In the genomic region with DNA sequence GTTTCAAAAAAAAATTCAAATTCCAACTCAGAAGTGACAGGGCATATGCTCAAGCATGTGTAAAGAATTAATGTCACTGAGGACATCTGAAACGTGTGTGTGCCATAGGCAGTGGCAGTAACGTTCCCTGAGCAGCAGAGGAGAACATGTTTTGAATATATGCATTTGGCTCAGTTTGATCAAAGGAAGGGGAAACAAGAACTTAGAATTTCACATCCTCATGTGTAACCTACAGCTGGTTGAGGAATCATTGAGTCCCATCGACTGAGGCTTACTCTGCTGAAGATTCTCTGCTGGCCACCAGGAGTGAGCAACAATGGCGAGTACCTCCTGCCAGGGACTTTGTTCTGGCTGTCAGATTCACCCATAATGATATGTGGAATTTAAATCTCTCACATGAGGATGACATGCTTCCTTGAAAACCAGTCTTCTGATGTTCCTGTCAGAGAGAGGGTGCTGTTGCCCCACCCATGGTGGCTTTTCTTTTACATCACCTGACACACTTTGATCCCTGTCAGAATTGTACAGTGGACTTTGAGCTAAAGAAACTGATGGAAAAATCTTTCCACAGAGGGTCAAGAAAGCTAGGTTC, we compare ENCODE assay signal across 19 cellular contexts. TPM values are rescaled to one million over a fixed set of nuclear protein-coding genes. Genes with fewer than 3 reads are reported as not detected.
DNase-seq lines count a peak whose midpoint lies in the region; ATAC-seq and TF ChIP-seq lines count a peak whose summit lies in the region.
"Had no signal": no experiment of that assay in that cellular context is flagged by ENCODE, and none has a peak within 500 bp of the region (broad histone marks: within the 10 kb centered on the region; RNA-seq: fewer than 3 reads in every experiment).

No MANE protein-coding gene starts in this region.

- H3K27me3 ChIP-seq in esophagus muscularis mucosa, result no peaks in the 10 kb centered on the region
- H3K27me3 ChIP-seq in uterus, result no peaks in the 10 kb centered on the region
- H3K27me3 ChIP-seq: cardiac muscle cell, heart right ventricle, suprapubic skin had no signal

- TF ChIP-seq CTCF in GM12875 (IDR thresholded peaks at IDR 0.05; ENCODE audit: borderline replicate concordance, insufficient read depth, low read depth, low read length) (peak; percentile 23; the same call in 1 of the 2 replicates), esophagus muscularis mucosa (IDR thresholded peaks at IDR 0.05) (no peak), uterus (IDR thresholded peaks at IDR 0.05) (no peak)

- H3K4me3 ChIP-seq in GM12875 (ENCODE audit: low read depth, low read length) (no peak overlapping the region), esophagus muscularis mucosa (no peak overlapping the region), uterus (no peak overlapping the region)
- H3K4me3 ChIP-seq: cardiac muscle cell, heart right ventricle, suprapubic skin had no signal

- intact Hi-C loops in esophagus muscularis mucosa (cut with DNase I) (no loop called here), uterus (cut with DNase I; ENCODE audit: low total_unique reads) (no loop called here)

- no peak for TF ChIP-seq EP300 in esophagus muscularis mucosa (IDR thresholded peaks at IDR 0.05)

- peak; percentile 62 for DNase-seq in esophagus muscularis mucosa (ENCODE audit: extremely low spot score)
- no peak for DNase-seq in HK-2 (ENCODE audit: unreplicated experiment)
- DNase-seq in stimulated activated naive CD4-positive, alpha-beta T cell treated with Interleukin-2 at 50 U/mL for 16 hours (lab: John Stamatoyannopoulos, UW), result no peak
- DNase-seq in uterus, result no peak
- DNase-seq in iPS-NIHi7 (ENCODE audit: extremely low spot score), result no peak
- DNase-seq: activated T-cell treated with anti-CD3 and anti-CD28 coated beads, Interleukin-2, amount 50 U/mL, for 72 hours; heart right ventricle; mesendoderm; NCI-H1105 treated with DMSO at 0.1 percent for 48 hours; NCI-H774; retina; RPMI8226 had no signal

- TF ChIP-seq POLR2A in esophagus muscularis mucosa (IDR thresholded peaks at IDR 0.05; ENCODE audit: low read depth) (no peak), uterus (IDR thresholded peaks at IDR 0.05) (no peak)

- peak; percentile 73 for ATAC-seq in GM21367 (IDR thresholded peaks at IDR 0.05; ENCODE audit: unreplicated experiment)
- ATAC-seq in HG03095 (IDR thresholded peaks at IDR 0.05; ENCODE audit: unreplicated experiment), result peak; percentile 72
- ATAC-seq: activated T-cell treated with anti-CD3 and anti-CD28 coated beads, Interleukin-2, amount 50 U/mL, for 72 hours; HCT116; heart right ventricle had no signal

- H3K9me3 ChIP-seq in esophagus muscularis mucosa, result no peaks in the 10 kb centered on the region
- no peaks in the 10 kb centered on the region for H3K9me3 ChIP-seq in uterus
- H3K9me3 ChIP-seq: heart right ventricle, suprapubic skin had no signal

- H3K36me3 ChIP-seq in esophagus muscularis mucosa, result peaks cover 51 to 91% (median 67%) of the 10 kb centered on the region in 4 donors
- peaks cover 0 to 3% of the 10 kb centered on the region in 2 donors for H3K36me3 ChIP-seq in uterus

- H3K27ac ChIP-seq in esophagus muscularis mucosa (replicated peaks in 1 of 4) (no peak overlapping the region), uterus (no peak overlapping the region)
- H3K27ac ChIP-seq: cardiac muscle cell, heart right ventricle, suprapubic skin had no signal

- H3K4me1 ChIP-seq in esophagus muscularis mucosa (no peaks in the 10 kb centered on the region), uterus (no peaks in the 10 kb centered on the region)
- H3K4me1 ChIP-seq: heart right ventricle, suprapubic skin had no signal

- WGBS in esophagus muscularis mucosa, result 86% methylated on average over 3 of the region's 4 CpGs

RNA-seq across cellular contexts. Expression of a gene that starts 21.3 kb away (rescaled TPM):
- total RNA-seq in esophagus muscularis mucosa (10 to 100 TPM; 53.7 to 88.7 (median 67.8) TPM), uterus (10 to 100 TPM; 32.3 to 73.4 (median 47.5) TPM)

RNA-seq across cellular contexts. Expression of a gene that starts 21.3 kb away (rescaled TPM):
- total RNA-seq in esophagus muscularis mucosa (1 to 10 TPM; 1.7 to 8.6 (median 3.9) TPM), uterus (10 to 100 TPM in 1 of 4 donors, 1 to 10 TPM in 3; 2.8 to 16.3 (median 6.1) TPM)

RNA-seq across cellular contexts. Expression of a gene that starts 34.3 kb away (rescaled TPM):
- total RNA-seq in esophagus muscularis mucosa (10 to 100 TPM; 25.9 to 40.0 (median 29.8) TPM), uterus (10 to 100 TPM; 28.4 to 84.4 (median 37.0) TPM)

RNA-seq across cellular contexts. Expression of a gene that starts 34.4 kb away (rescaled TPM):
- total RNA-seq in esophagus muscularis mucosa (under 1 TPM; 0.34 to 0.99 (median 0.56) TPM), uterus (1 to 10 TPM in 1 of 4 donors, under 1 TPM in 1, not detected in 2; 0.12 to 1.8 TPM)
- total RNA-seq: G401 had no signal
